Comparison of ENCODE assay signal across 20 cellular contexts in genomic region chr15:69042531-69042930, GRCh38. TPM values are rescaled to one million over a fixed set of nuclear protein-coding genes. Genes with fewer than 3 reads are reported as not detected.
"Had no signal": no experiment of that assay in that cellular context is flagged by ENCODE, and none has a peak within 500 bp of the region (broad histone marks: within the 10 kb centered on the region; RNA-seq: fewer than 3 reads in every experiment).

No MANE protein-coding gene starts in this region.

- H3K9me3 ChIP-seq: esophagus muscularis mucosa, gastrocnemius medialis, left lung, lower lobe of right lung, pancreas, uterus had no signal

- H2AFZ ChIP-seq: neural progenitor cell had no signal

- H3K27ac ChIP-seq: dorsolateral prefrontal cortex, esophagus muscularis mucosa, gastrocnemius medialis, left lung, lower lobe of right lung, neural progenitor cell, pancreas, uterus had no signal

- H3K27me3 ChIP-seq: gastrocnemius medialis, left lung, neural progenitor cell, pancreas, uterus had no signal

- H3K36me3 ChIP-seq: esophagus muscularis mucosa, gastrocnemius medialis, left lung, lower lobe of right lung, neural progenitor cell, pancreas, uterus had no signal

- H3K4me1 Mint-ChIP-seq: memory B cell had no signal

- H3K4me2 ChIP-seq: neural progenitor cell had no signal

- H3K4me1 ChIP-seq: esophagus muscularis mucosa, gastrocnemius medialis, left lung, lower lobe of right lung, neural progenitor cell, pancreas, uterus had no signal

- DNase-seq: cortex of kidney; dorsolateral prefrontal cortex; effector memory CD4-positive, alpha-beta T cell; gastrocnemius medialis; left lung; lower lobe of right lung; nucleus accumbens; pancreas; right cardiac atrium; small intestine; stimulated activated CD4-positive, alpha-beta T cell treated with anti-CD3 and anti-CD28 coated beads, Interleukin-12 subunit alpha, Interleukin-12 subunit beta, amount 100 ng/mL, for 4 hours; stimulated activated naive CD4-positive, alpha-beta T cell treated with Interleukin-2 at 50 U/mL for 16 hours; trophoblast cell; uterus had no signal

- H3K9me3 Mint-ChIP-seq: memory B cell; mesothelial cell of epicardium; natural killer cell treated with Interleukin-12 subunit alpha and Interleukin-12 subunit beta and Interleukin-15 and Interleukin-18, amount 100 ng/mL, for 72 hours; neural progenitor cell had no signal

- H3K27ac Mint-ChIP-seq: memory B cell; mesothelial cell of epicardium; natural killer cell treated with Interleukin-12 subunit alpha and Interleukin-12 subunit beta and Interleukin-15 and Interleukin-18, amount 100 ng/mL, for 72 hours; neural progenitor cell; progenitor cell of endocrine pancreas had no signal

- FAIRE-seq: pancreas, small intestine had no signal

- H3K4me3 Mint-ChIP-seq: memory B cell; mesothelial cell of epicardium; natural killer cell treated with Interleukin-12 subunit alpha and Interleukin-12 subunit beta and Interleukin-15 and Interleukin-18, amount 100 ng/mL, for 72 hours; neural progenitor cell had no signal

- H3K9ac ChIP-seq: neural progenitor cell had no signal

- H3K36me3 Mint-ChIP-seq: memory B cell; mesothelial cell of epicardium; natural killer cell treated with Interleukin-12 subunit alpha and Interleukin-12 subunit beta and Interleukin-15 and Interleukin-18, amount 100 ng/mL, for 72 hours; neural progenitor cell had no signal

- H3K4me3 ChIP-seq: dorsolateral prefrontal cortex, esophagus muscularis mucosa, gastrocnemius medialis, left lung, lower lobe of right lung, neural progenitor cell, pancreas, uterus had no signal

RNA-seq across cellular contexts. Expression of gene NOX5, which starts 28.0 kb away (rescaled TPM):
- total RNA-seq: gastrocnemius medialis; lower lobe of right lung; natural killer cell treated with Interleukin-12 subunit alpha and Interleukin-12 subunit beta and Interleukin-15 and Interleukin-18, amount 100 ng/mL, for 72 hours; progenitor cell of endocrine pancreas had no signal
